Comparison of ENCODE assay signal across 9 cellular contexts in the genomic region with DNA sequence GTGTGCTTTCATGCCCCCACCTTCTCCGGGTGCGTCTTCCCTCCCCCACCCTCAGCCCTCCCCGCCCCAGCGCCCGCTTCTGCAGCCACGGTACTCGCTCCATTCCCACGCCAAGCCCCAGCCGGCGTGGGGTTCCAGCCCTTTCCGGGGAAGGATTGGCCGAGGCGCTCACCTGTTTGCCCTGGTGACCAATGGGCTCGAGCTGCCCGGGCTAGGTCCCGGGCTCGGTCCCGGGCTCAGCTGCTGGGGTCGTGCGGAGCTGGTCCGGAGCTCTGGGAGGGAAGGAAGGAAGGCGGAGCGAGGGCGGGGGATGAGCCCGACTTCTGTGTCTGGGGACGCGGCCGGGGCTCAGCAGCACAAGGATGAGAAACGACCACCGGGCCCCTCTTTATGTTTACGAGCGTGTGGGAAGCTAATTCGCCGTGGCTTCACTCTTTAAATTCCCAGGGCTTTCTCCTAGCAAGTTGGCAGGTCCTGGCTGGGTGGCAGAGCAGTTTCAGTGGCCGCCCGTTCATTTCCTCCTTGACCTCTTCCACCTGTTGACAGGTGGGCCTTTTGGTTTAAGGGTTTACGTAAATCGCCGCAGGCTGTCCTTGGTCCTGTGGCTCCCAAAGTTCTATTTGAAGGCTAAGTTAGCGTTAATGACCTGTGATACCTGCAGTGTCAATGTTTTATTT. TPM values are rescaled to one million over a fixed set of nuclear protein-coding genes. Genes with fewer than 3 reads are reported as not detected.
DNase-seq lines count a peak whose midpoint lies in the region; ATAC-seq and TF ChIP-seq lines count a peak whose summit lies in the region.
"Had no signal": no experiment of that assay in that cellular context is flagged by ENCODE, and none has a peak within 500 bp of the region (broad histone marks: within the 10 kb centered on the region; RNA-seq: fewer than 3 reads in every experiment).

A gene with protein sequence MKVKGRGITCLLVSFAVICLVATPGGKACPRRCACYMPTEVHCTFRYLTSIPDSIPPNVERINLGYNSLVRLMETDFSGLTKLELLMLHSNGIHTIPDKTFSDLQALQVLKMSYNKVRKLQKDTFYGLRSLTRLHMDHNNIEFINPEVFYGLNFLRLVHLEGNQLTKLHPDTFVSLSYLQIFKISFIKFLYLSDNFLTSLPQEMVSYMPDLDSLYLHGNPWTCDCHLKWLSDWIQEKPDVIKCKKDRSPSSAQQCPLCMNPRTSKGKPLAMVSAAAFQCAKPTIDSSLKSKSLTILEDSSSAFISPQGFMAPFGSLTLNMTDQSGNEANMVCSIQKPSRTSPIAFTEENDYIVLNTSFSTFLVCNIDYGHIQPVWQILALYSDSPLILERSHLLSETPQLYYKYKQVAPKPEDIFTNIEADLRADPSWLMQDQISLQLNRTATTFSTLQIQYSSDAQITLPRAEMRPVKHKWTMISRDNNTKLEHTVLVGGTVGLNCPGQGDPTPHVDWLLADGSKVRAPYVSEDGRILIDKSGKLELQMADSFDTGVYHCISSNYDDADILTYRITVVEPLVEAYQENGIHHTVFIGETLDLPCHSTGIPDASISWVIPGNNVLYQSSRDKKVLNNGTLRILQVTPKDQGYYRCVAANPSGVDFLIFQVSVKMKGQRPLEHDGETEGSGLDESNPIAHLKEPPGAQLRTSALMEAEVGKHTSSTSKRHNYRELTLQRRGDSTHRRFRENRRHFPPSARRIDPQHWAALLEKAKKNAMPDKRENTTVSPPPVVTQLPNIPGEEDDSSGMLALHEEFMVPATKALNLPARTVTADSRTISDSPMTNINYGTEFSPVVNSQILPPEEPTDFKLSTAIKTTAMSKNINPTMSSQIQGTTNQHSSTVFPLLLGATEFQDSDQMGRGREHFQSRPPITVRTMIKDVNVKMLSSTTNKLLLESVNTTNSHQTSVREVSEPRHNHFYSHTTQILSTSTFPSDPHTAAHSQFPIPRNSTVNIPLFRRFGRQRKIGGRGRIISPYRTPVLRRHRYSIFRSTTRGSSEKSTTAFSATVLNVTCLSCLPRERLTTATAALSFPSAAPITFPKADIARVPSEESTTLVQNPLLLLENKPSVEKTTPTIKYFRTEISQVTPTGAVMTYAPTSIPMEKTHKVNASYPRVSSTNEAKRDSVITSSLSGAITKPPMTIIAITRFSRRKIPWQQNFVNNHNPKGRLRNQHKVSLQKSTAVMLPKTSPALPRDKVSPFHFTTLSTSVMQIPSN (N-terminal part only) (minus strand): TSS at position 288 of the 677 bp plus-strand sequence. CDS start 2,352 bp downstream, outside the sequence.

- no peaks in the 10 kb centered on the region for H3K27me3 ChIP-seq in lower lobe of right lung (ENCODE audit: low read depth)

- peaks cover 42% of the 10 kb centered on the region for H3K27me3 Mint-ChIP-seq in activated T-cell treated with anti-CD3 and anti-CD28 coated beads, Interleukin-2, amount 50 U/mL, for 24 hours
- H3K27me3 Mint-ChIP-seq in chondrocyte (ENCODE audit: low read depth) = peaks cover 32% of the 10 kb centered on the region
- H3K27me3 Mint-ChIP-seq in type B pancreatic cell = peaks cover 18% of the 10 kb centered on the region

- H3K4me3 Mint-ChIP-seq in activated T-cell treated with anti-CD3 and anti-CD28 coated beads, Interleukin-2, amount 50 U/mL, for 24 hours = peak within 1 kb of the TSS; percentile 38
- H3K4me3 Mint-ChIP-seq in chondrocyte (ENCODE audit: unreplicated experiment) = peak within 1 kb of the TSS; percentile 59
- peak within 1 kb of the TSS; percentile 87 for H3K4me3 Mint-ChIP-seq in type B pancreatic cell

- H3K36me3 Mint-ChIP-seq in activated T-cell treated with anti-CD3 and anti-CD28 coated beads, Interleukin-2, amount 50 U/mL, for 24 hours (ENCODE audit: low read depth) = no peaks in the 10 kb centered on the region
- no peaks in the 10 kb centered on the region for H3K36me3 Mint-ChIP-seq in chondrocyte (ENCODE audit: low read depth)
- no peaks in the 10 kb centered on the region for H3K36me3 Mint-ChIP-seq in type B pancreatic cell

- TF ChIP-seq CTCF in chondrocyte (IDR thresholded peaks at IDR 0.05) (no peak), lower lobe of right lung (IDR thresholded peaks at IDR 0.05) (no peak), type B pancreatic cell (conservative IDR thresholded peaks at IDR 0.05) (no peak)

- intact Hi-C loops in lower lobe of right lung (cut with DNase I) = loop anchor here (10.0 kb wide), 1 partner anchor 374 kb away; no protein-coding TSS in a partner anchor

- no peak within 1 kb of the TSS for H3K27ac Mint-ChIP-seq in activated T-cell treated with anti-CD3 and anti-CD28 coated beads, Interleukin-2, amount 50 U/mL, for 24 hours
- H3K27ac Mint-ChIP-seq in chondrocyte (ENCODE audit: unreplicated experiment) (no peak within 1 kb of the TSS), type B pancreatic cell (peak within 1 kb of the TSS; percentile 35)

- ATAC-seq in lower lobe of right lung (peak; percentile 78 to 80), HG02938 (IDR thresholded peaks at IDR 0.05; ENCODE audit: unreplicated experiment) (no peak)

- DNase-seq in activated T-cell treated with anti-CD3 and anti-CD28 coated beads, Interleukin-2, amount 50 U/mL, for 24 hours = no peak
- DNase-seq in activated T-cell treated with anti-CD3 and anti-CD28 coated beads, Interleukin-2, amount 50 U/mL, for 1 hour = no peak
- no peak for DNase-seq in chondrocyte (ENCODE audit: low spot score)
- peak; percentile 57 for DNase-seq in lower lobe of right lung
- DNase-seq in type B pancreatic cell (ENCODE audit: extremely low spot score, unreplicated experiment) = no peak
- no peak for DNase-seq in SW 1271 (lab: John Stamatoyannopoulos, UW)
- no peak for DNase-seq in ACHN

- H3K27ac ChIP-seq in lower lobe of right lung = peak within 1 kb of the TSS; percentile 62

- no peaks in the 10 kb centered on the region for H3K9me3 ChIP-seq in lower lobe of right lung

- peaks cover 3% of the 10 kb centered on the region for H3K4me1 Mint-ChIP-seq in activated T-cell treated with anti-CD3 and anti-CD28 coated beads, Interleukin-2, amount 50 U/mL, for 24 hours (ENCODE audit: low read depth)
- H3K4me1 Mint-ChIP-seq in chondrocyte (ENCODE audit: low read depth) = peaks cover 9% of the 10 kb centered on the region
- H3K4me1 Mint-ChIP-seq in type B pancreatic cell (ENCODE audit: unreplicated experiment) = peaks cover 11% of the 10 kb centered on the region

- in situ Hi-C loops in ACHN (cut with HindIII; ENCODE audit: low pct_ligation_motif_present, low pct_unique_long_range_greater_than_20kb, low sequenced_read_pairs) = no loop called here

- H3K36me3 ChIP-seq in lower lobe of right lung = no peaks in the 10 kb centered on the region

- H3K4me3 ChIP-seq in lower lobe of right lung = peak within 1 kb of the TSS; percentile 55

- no peaks in the 10 kb centered on the region for H3K9me3 Mint-ChIP-seq in activated T-cell treated with anti-CD3 and anti-CD28 coated beads, Interleukin-2, amount 50 U/mL, for 24 hours
- no peaks in the 10 kb centered on the region for H3K9me3 Mint-ChIP-seq in chondrocyte (ENCODE audit: low read depth)
- H3K9me3 Mint-ChIP-seq in type B pancreatic cell = no peaks in the 10 kb centered on the region

- H3K4me1 ChIP-seq in lower lobe of right lung = no peaks in the 10 kb centered on the region

RNA-seq across cellular contexts. Expression of the gene that starts here (rescaled TPM):
- 0.10 to 0.39 TPM (median 0.10 TPM) in 3 replicates for total RNA-seq in chondrocyte
- total RNA-seq in lower lobe of right lung = 30.9 TPM
- 6.8 and 10.8 TPM in 2 replicates for total RNA-seq in type B pancreatic cell (ENCODE audit: low replicate concordance)
- total RNA-seq: T-helper 1 cell treated with Interleukin-12 subunit alpha and Interleukin-12 subunit beta and Interleukin-4 antibody, amounts not matched to agents 30 ng/mL and 1 ng/mL, for 36 hours had no signal
